ENCODE assay signal across 8 cellular contexts in genomic region chr12:124861898-124862676, GRCh38. TPM values are rescaled to one million over a fixed set of nuclear protein-coding genes. Genes with fewer than 3 reads are reported as not detected.
A peak's percentile ranks its signal among the peaks of the same experiment; 100 is the strongest.
DNase-seq lines count a peak whose midpoint lies in the region; ATAC-seq and TF ChIP-seq lines count a peak whose summit lies in the region.

No MANE protein-coding gene starts in this region.

- peak overlapping the region in 1 of 12 donors; percentile 12 for H3K27ac ChIP-seq in heart left ventricle

- intact Hi-C loops in heart left ventricle (cut with DNase I): loop anchor here in 2 of 10 donors (5.0 kb wide), 2 partner anchors 35 to 45 kb away; no protein-coding TSS in a partner anchor

- peak; percentile 40 for DNase-seq in GM06990 (ENCODE audit: extremely low read depth, insufficient read length)
- DNase-seq in activated naive CD8-positive, alpha-beta T cell treated with anti-CD3 and anti-CD28 coated beads for 36 hours: no peak
- DNase-seq in midbrain (lab: John Stamatoyannopoulos, UW): peak; percentile 45
- DNase-seq in heart left ventricle: no peak
- DNase-seq in DMS 273 treated with DMSO at 0.1 percent for 48 hours (lab: John Stamatoyannopoulos, UW): no peak
- no peak for DNase-seq in medulla oblongata (ENCODE audit: extremely low spot score)

- peaks cover 5 to 35% (median 20%) of the 10 kb centered on the region in 12 donors for H3K4me1 ChIP-seq in heart left ventricle

- TF ChIP-seq POLR2A in heart left ventricle (IDR thresholded peaks at IDR 0.05): no peak

- H3K27ac Mint-ChIP-seq in activated naive CD8-positive, alpha-beta T cell treated with anti-CD3 and anti-CD28 coated beads for 36 hours: peak overlapping the region; percentile 72

- H3K4me1 Mint-ChIP-seq in activated naive CD8-positive, alpha-beta T cell treated with anti-CD3 and anti-CD28 coated beads for 36 hours: peaks cover 21% of the 10 kb centered on the region

- peak; percentile 27 for ATAC-seq in HG03139 (IDR thresholded peaks at IDR 0.05; ENCODE audit: unreplicated experiment)
- no peak for ATAC-seq in heart left ventricle
- no peak for ATAC-seq in HG03196 (IDR thresholded peaks at IDR 0.05; ENCODE audit: unreplicated experiment)

- H3K27me3 Mint-ChIP-seq in activated naive CD8-positive, alpha-beta T cell treated with anti-CD3 and anti-CD28 coated beads for 36 hours: no peaks in the 10 kb centered on the region

- H3K4me3 ChIP-seq in GM06990 (replicated peaks; ENCODE audit: low read depth, low read length): peak overlapping the region; percentile 88
- H3K4me3 ChIP-seq in heart left ventricle: peak overlapping the region in 2 of 12 donors; percentile 82 to 99

- H3K4me3 Mint-ChIP-seq in activated naive CD8-positive, alpha-beta T cell treated with anti-CD3 and anti-CD28 coated beads for 36 hours: peak overlapping the region; percentile 90

- no peak for TF ChIP-seq CTCF in GM06990 (IDR thresholded peaks at IDR 0.05; ENCODE audit: insufficient read depth, low read length, poor library complexity, severe bottlenecking)
- no peak for TF ChIP-seq CTCF in heart left ventricle (IDR thresholded peaks at IDR 0.05)

- H3K27me3 ChIP-seq in GM06990 (replicated peaks; ENCODE audit: control insufficient read depth, insufficient read depth, low read length) (no peaks in the 10 kb centered on the region), heart left ventricle (no peaks in the 10 kb centered on the region)

- WGBS in heart left ventricle, 4 donors: 58 to 63% (median 61%) methylated on average over 8 of the region's 8 CpGs

- peaks cover 18% of the 10 kb centered on the region for H3K36me3 ChIP-seq in GM06990 (ENCODE audit: control insufficient read depth, insufficient read depth, low read length)
- no peaks in the 10 kb centered on the region for H3K36me3 ChIP-seq in heart left ventricle

- peaks cover 21% of the 10 kb centered on the region for H3K36me3 Mint-ChIP-seq in activated naive CD8-positive, alpha-beta T cell treated with anti-CD3 and anti-CD28 coated beads for 36 hours

- no peaks in the 10 kb centered on the region for H3K9me3 Mint-ChIP-seq in activated naive CD8-positive, alpha-beta T cell treated with anti-CD3 and anti-CD28 coated beads for 36 hours

- H3K9me3 ChIP-seq in heart left ventricle: no peaks in the 10 kb centered on the region

RNA-seq across cellular contexts. Expression of gene SCARB1, which starts 1.6 kb away (rescaled TPM):
- total RNA-seq in activated naive CD8-positive, alpha-beta T cell treated with anti-CD3 and anti-CD28 coated beads for 36 hours: 10 to 100 TPM; 40.3 to 43.8 TPM
- total RNA-seq in heart left ventricle: 10 to 100 TPM in 8 of 9 donors, 1 to 10 TPM in 1; 6.9 to 21.7 (median 15.2) TPM
- 1 to 10 TPM; 8.3 to 8.8 TPM for polyA plus RNA-seq in heart left ventricle

RNA-seq across cellular contexts. Expression of gene UBC, which starts 52.4 kb away (rescaled TPM):
- total RNA-seq in activated naive CD8-positive, alpha-beta T cell treated with anti-CD3 and anti-CD28 coated beads for 36 hours: 100 to 1,000 TPM; 927 to 944 TPM
- total RNA-seq in heart left ventricle: 1,000 to 10,000 TPM in 8 of 9 donors, 100 to 1,000 TPM in 1; 811 to 2,185 (median 1,239) TPM
- polyA plus RNA-seq in heart left ventricle: 1,000 to 10,000 TPM; 1,238 to 1,403 TPM

Comparison
In these comparisons a context has a peak if more than half of its experiments do, and no peak if none do; other contexts are left out.
1. DNase-seq: peak in GM06990 (single experiment) and midbrain (single experiment); none in activated naive CD8-positive, alpha-beta T cell treated with anti-CD3 and anti-CD28 coated beads for 36 hours (single experiment), heart left ventricle (0 of 5), DMS 273 treated with DMSO at 0.1 percent for 48 hours (single experiment) and medulla oblongata (single experiment).